In genomic region chr3:22372292-22372949, GRCh38 we compare ENCODE assay signal across 1 cellular context.
TF ChIP-seq lines count a peak whose summit lies in the region.

No MANE protein-coding gene starts in this region.

TF ChIP-seq in SK-N-SH, 30 proteins besides CTCF, POLR2A, EP300 and RAD21 (continued from another document):
- no peak for TF ChIP-seq FOSL2 (IDR thresholded peaks at IDR 0.05; ENCODE audit: borderline replicate concordance, low read depth)
TF ChIP-seq in SK-N-SH: peak in this region for 0.
